In the genomic region with DNA sequence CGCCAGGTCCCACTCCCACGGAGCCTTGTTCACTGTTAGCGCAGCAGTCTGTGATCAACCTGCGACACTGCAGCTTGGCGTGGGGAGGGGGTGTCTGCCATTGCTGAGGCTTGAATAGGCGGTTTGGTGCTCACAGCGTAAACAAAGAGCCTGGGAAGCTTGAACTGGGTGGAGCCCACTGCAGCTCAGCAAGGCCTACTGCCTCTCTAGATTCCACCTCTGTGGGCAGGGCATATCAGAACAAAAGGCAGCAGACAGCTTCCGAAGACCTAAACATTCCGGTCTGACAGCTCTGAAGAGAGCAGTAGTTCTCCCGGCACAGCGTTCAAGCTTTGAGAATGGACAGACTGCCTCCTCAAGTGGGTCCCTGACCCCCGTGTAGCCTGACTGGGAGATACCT, we compare ENCODE assay signal across 1 cellular context.
A peak's percentile ranks its signal among the peaks of the same experiment; 100 is the strongest.
TF ChIP-seq lines count a peak whose summit lies in the region.

No MANE protein-coding gene starts in this region.

TF ChIP-seq in Ishikawa, 13 proteins besides CTCF, POLR2A, EP300 and RAD21:
- TF ChIP-seq YY1 (IDR thresholded peaks at IDR 0.05; ENCODE audit: low read depth) (peak; percentile 22; the same call in 1 of the 2 replicates), TEAD4 (IDR thresholded peaks at IDR 0.05) (peak; percentile 34; the same call in 1 of the 2 replicates), TCF12 (IDR thresholded peaks at IDR 0.05; ENCODE audit: low read depth) (0 out of 2 replicates have a peak, but pooled peaks have one; percentile 21)
